ENCODE assay signal across 12 cellular contexts in genomic region chr18:26487437-26487836, GRCh38.
DNase-seq lines count a peak whose midpoint lies in the region; ATAC-seq, FAIRE-seq and TF ChIP-seq lines count a peak whose summit lies in the region.
"Had no signal": no experiment of that assay in that cellular context is flagged by ENCODE, and none has a peak within 500 bp of the region (broad histone marks: within the 10 kb centered on the region; RNA-seq: fewer than 3 reads in every experiment).

No MANE protein-coding gene starts in this region.

- H3K36me3 ChIP-seq in keratinocyte (ENCODE audit: control insufficient read depth in 2 of 2, extremely low read depth in 1 of 2, insufficient read depth in 2 of 2, low read length in 2 of 2) (peaks cover 5 to 10% of the 10 kb centered on the region in 2 experiments), OCI-LY7 (ENCODE audit: insufficient read depth, low read length) (no peaks in the 10 kb centered on the region)
- H3K36me3 ChIP-seq in naive thymus-derived CD4-positive, alpha-beta T cell (ENCODE audit: control insufficient read depth in 2 of 3, insufficient read depth in 3 of 3, low read length in 3 of 3) = no peaks in the 10 kb centered on the region
- H3K36me3 ChIP-seq: cardiac muscle cell had no signal

- H3K4me3 ChIP-seq in keratinocyte (ENCODE audit: control insufficient read depth in 2 of 3, extremely low read depth in 1 of 3, insufficient read depth in 2 of 3, low read depth in 1 of 3, low read length in 3 of 3) = peak overlapping the region in 2 of 3 experiments; percentile 19 to 28
- H3K4me3 ChIP-seq in OCI-LY7 (ENCODE audit: low read depth, low read length, poor library complexity, severe bottlenecking) = no peak overlapping the region
- no peak overlapping the region for H3K4me3 ChIP-seq in naive thymus-derived CD4-positive, alpha-beta T cell (ENCODE audit: low read length)
- H3K4me3 ChIP-seq: cardiac muscle cell had no signal

- H3K27ac Mint-ChIP-seq in naive thymus-derived CD4-positive, alpha-beta T cell = no peak overlapping the region

- peak overlapping the region; percentile 89 for H3K27ac ChIP-seq in keratinocyte (ENCODE audit: control insufficient read depth, insufficient read depth, low read length)
- H3K27ac ChIP-seq in OCI-LY7 (ENCODE audit: low read depth, low read length, poor library complexity, severe bottlenecking) = no peak overlapping the region
- H3K27ac ChIP-seq in naive thymus-derived CD4-positive, alpha-beta T cell (ENCODE audit: low read depth, low read length) = no peak overlapping the region
- H3K27ac ChIP-seq: cardiac muscle cell had no signal

- dilution Hi-C loops in keratinocyte (cut with MboI; ENCODE audit: extremely low pct_ligation_motif_present, low sequenced_read_pairs) = no loop called here

- no peaks in the 10 kb centered on the region for H3K9me2 ChIP-seq in OCI-LY7 (ENCODE audit: insufficient read depth, low read length)

- POLR2A ChIA-PET in OCI-LY7 (lab: Charles Lee) = interaction anchor here (0.7 to 1.9 kb wide), 9 partner anchors 9 to 1199 kb away, joined by 3 to 7 read pairs (median 3); no protein-coding TSS in a partner anchor
- POLR2A ChIA-PET in naive thymus-derived CD4-positive, alpha-beta T cell (lab: Charles Lee) = no interaction called here

- H3K36me3 Mint-ChIP-seq in naive thymus-derived CD4-positive, alpha-beta T cell = peaks cover 0 to 3% (median 0%) of the 10 kb centered on the region in 5 donors

- BruUV-seq in OCI-LY7 (replicated peaks; lab: Mats Ljungman, UMichigan) = no TSS peak

- peak overlapping the region; percentile 59 for H3K9ac ChIP-seq in keratinocyte (ENCODE audit: control insufficient read depth, extremely low read depth, insufficient read depth, low read length)

- H3K4me3 Mint-ChIP-seq in naive thymus-derived CD4-positive, alpha-beta T cell = no peak overlapping the region

- TF ChIP-seq CTCF in keratinocyte (optimal IDR thresholded peaks at IDR 0.05 in 1 of 3, IDR thresholded peaks at IDR 0.05 in 1 of 3, conservative IDR thresholded peaks at IDR 0.05 in 1 of 3; ENCODE audit: extremely low read depth in 1 of 3, insufficient read depth in 2 of 3, low read length in 3 of 3) (no peak), OCI-LY7 (conservative IDR thresholded peaks at IDR 0.05; ENCODE audit: low read length) (no peak)

- peak; percentile 71 for DNase-seq in keratinocyte (ENCODE audit: low read depth, low spot score)
- DNase-seq in OCI-LY7 (ENCODE audit: low spot score) = no peak
- no peak for DNase-seq in SHP77 treated with DMSO at 0.1 percent for 48 hours (lab: John Stamatoyannopoulos, UW)
- DNase-seq in naive thymus-derived CD4-positive, alpha-beta T cell = no peak
- DNase-seq: left cardiac atrium; stimulated activated CD4-positive, alpha-beta T cell treated with anti-CD3 and anti-CD28 coated beads, Interleukin-2, amount 100 ng/mL, for 48 hours; T1000 had no signal

- H3K4me1 Mint-ChIP-seq in naive thymus-derived CD4-positive, alpha-beta T cell = peaks cover 0 to 3% (median 0%) of the 10 kb centered on the region in 7 donors

- H3K9me1 ChIP-seq in keratinocyte (ENCODE audit: control insufficient read depth, extremely low read depth, insufficient read depth, low read length) = no peaks in the 10 kb centered on the region

- H3K27me3 ChIP-seq in keratinocyte (ENCODE audit: control insufficient read depth, extremely low read depth, insufficient read depth, low read length) = no peaks in the 10 kb centered on the region
- H3K27me3 ChIP-seq in naive thymus-derived CD4-positive, alpha-beta T cell (ENCODE audit: control insufficient read depth in 2 of 2, insufficient read depth in 2 of 2, low read length in 2 of 2) = no peaks in the 10 kb centered on the region
- H3K27me3 ChIP-seq: cardiac muscle cell had no signal

- H3K27me3 Mint-ChIP-seq in naive thymus-derived CD4-positive, alpha-beta T cell = no peaks in the 10 kb centered on the region

- intact Hi-C loops in OCI-LY7 (cut with micrococcal nuclease; ENCODE audit: unreplicated experiment) = loop anchor here (5.0 kb wide), 1 partner anchor 160 kb away; no protein-coding TSS in a partner anchor
- intact Hi-C loops in naive thymus-derived CD4-positive, alpha-beta T cell (cut with micrococcal nuclease) = no loop called here

- peak; percentile 85 for FAIRE-seq in keratinocyte (lab: Jason Lieb, UNC)

- ATAC-seq in GM18508 (IDR thresholded peaks at IDR 0.05; ENCODE audit: insufficient read depth, unreplicated experiment) = peak; percentile 93
- peak; percentile 68 for ATAC-seq in GM21529 (IDR thresholded peaks at IDR 0.05; ENCODE audit: unreplicated experiment)
- peak; percentile 81 for ATAC-seq in HG03571 (IDR thresholded peaks at IDR 0.05; ENCODE audit: unreplicated experiment)
- ATAC-seq in HG02970 (IDR thresholded peaks at IDR 0.05; ENCODE audit: low FRiP score, unreplicated experiment) = no peak
- ATAC-seq in naive thymus-derived CD4-positive, alpha-beta T cell = no peak

- H3K9me3 ChIP-seq in keratinocyte (ENCODE audit: control insufficient read depth, low read depth, low read length) (no peaks in the 10 kb centered on the region), OCI-LY7 (ENCODE audit: low read length) (no peaks in the 10 kb centered on the region)
- H3K9me3 ChIP-seq in naive thymus-derived CD4-positive, alpha-beta T cell (ENCODE audit: control insufficient read depth in 2 of 3, low read length in 3 of 3) = no peaks in the 10 kb centered on the region

- H3K4me2 ChIP-seq in keratinocyte (ENCODE audit: control insufficient read depth, extremely low read depth, insufficient read depth, low read depth, low read length) (peak overlapping the region; percentile 45), OCI-LY7 (ENCODE audit: low read length) (no peak overlapping the region)

- peaks cover 0 to 1% (median 0%) of the 10 kb centered on the region in 11 donors for H3K9me3 Mint-ChIP-seq in naive thymus-derived CD4-positive, alpha-beta T cell

- H4K20me1 ChIP-seq in keratinocyte (ENCODE audit: control insufficient read depth, extremely low read depth, insufficient read depth, low read length) (no peaks in the 10 kb centered on the region), OCI-LY7 (ENCODE audit: insufficient read depth, low read length) (no peaks in the 10 kb centered on the region)

- CTCF ChIA-PET in OCI-LY7 (lab: Charles Lee; ENCODE audit: unreplicated experiment) = no interaction called here
- CTCF ChIA-PET in naive thymus-derived CD4-positive, alpha-beta T cell (lab: Charles Lee) = no interaction called here

- H3K4me1 ChIP-seq in keratinocyte (ENCODE audit: control insufficient read depth, extremely low read depth, insufficient read depth, low read length) (peaks cover 33% of the 10 kb centered on the region), OCI-LY7 (ENCODE audit: insufficient read depth, low read length, poor library complexity, severe bottlenecking) (no peaks in the 10 kb centered on the region)
- H3K4me1 ChIP-seq in naive thymus-derived CD4-positive, alpha-beta T cell (ENCODE audit: control insufficient read depth in 2 of 2, insufficient read depth in 2 of 2, low read length in 2 of 2) = no peaks in the 10 kb centered on the region

- H2AFZ ChIP-seq in keratinocyte (ENCODE audit: control insufficient read depth, low read length) = no peak overlapping the region
- no peak overlapping the region for H2AFZ ChIP-seq in OCI-LY7 (ENCODE audit: low read length)

- peaks cover 17% of the 10 kb centered on the region for H3K79me2 ChIP-seq in keratinocyte (ENCODE audit: control insufficient read depth, insufficient read depth, low read length)
- H3K79me2 ChIP-seq in OCI-LY7 (ENCODE audit: insufficient read depth, low read depth, low read length) = no peaks in the 10 kb centered on the region

Comparison
In these comparisons a context has a peak if more than half of its experiments do, and no peak if none do; other contexts are left out.
1. ATAC-seq: peak in GM18508 (single experiment), GM21529 (single experiment) and HG03571 (single experiment); none in HG02970 (single experiment) and naive thymus-derived CD4-positive, alpha-beta T cell (single experiment).
2. H3K4me3 ChIP-seq: peak in keratinocyte (2 of 3); none in OCI-LY7 (single experiment) and naive thymus-derived CD4-positive, alpha-beta T cell (single experiment).